Comparison of ENCODE assay signal across 14 cellular contexts in the genomic region with DNA sequence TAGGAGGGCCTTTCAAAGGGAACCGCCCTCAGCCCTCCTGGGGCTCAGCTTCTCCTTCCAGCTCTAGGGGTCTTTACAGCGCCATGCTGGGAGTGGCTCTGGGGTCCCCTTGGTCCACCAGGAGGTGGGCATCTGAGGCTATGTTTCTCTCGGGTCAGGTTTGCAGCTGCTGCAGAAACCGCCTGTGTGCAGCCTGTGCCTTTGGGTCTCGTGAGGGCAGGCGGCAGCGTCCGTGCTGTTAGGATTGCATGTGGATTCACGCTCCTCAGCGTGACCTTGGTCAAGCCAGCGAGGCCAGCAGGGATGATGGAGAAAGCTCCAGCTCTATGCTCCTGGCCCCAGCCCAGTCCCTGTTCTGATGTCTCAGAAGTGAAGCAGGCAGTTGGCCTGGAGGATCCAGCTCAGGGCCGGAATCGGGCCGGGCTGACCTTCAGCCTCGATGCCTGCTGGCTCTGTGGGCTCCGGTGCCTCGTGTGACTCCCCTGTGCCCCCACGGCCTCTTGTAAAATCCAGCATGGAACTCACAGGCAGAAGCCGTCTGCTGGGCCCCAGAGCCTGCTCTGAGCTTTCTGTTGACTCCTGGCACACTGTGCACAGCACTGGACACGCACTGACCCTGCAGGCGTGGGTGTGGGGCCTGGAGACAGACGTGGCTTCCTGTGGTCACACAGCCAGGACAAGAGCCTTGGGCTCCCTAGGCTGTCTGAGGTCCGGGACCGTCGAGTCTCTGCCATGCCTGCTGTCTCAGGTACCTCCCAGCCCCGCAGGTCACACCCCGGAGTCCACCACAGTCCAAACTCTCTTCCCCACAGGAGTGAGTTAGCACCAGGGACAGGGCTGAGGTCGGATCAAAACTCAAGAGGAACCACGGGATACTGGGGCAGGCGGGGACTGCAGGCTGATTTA. TPM values are rescaled to one million over a fixed set of nuclear protein-coding genes. Genes with fewer than 3 reads are reported as not detected.
DNase-seq lines count a peak whose midpoint lies in the region; ATAC-seq and TF ChIP-seq lines count a peak whose summit lies in the region.
"Had no signal": no experiment of that assay in that cellular context is flagged by ENCODE, and none has a peak within 500 bp of the region (broad histone marks: within the 10 kb centered on the region; RNA-seq: fewer than 3 reads in every experiment).

No MANE protein-coding gene starts in this region.

- H3K36me3 ChIP-seq in HEK293 (ENCODE audit: control insufficient read depth in 2 of 2, insufficient read depth in 1 of 2, low read length in 2 of 2) (no peaks in the 10 kb centered on the region), Panc1 (ENCODE audit: control insufficient read depth, insufficient read depth, low read length) (no peaks in the 10 kb centered on the region)
- H3K36me3 ChIP-seq: left lung had no signal

- no peak for DNase-seq in Panc1 (ENCODE audit: low read depth, low spot score)
- no peak for DNase-seq in left cardiac atrium
- DNase-seq in osteocyte (ENCODE audit: extremely low spot score, unreplicated experiment) = peak; percentile 81
- DNase-seq in H4 (ENCODE audit: low spot score) = no peak
- no peak for DNase-seq in dermis blood vessel endothelial cell
- DNase-seq in NCI-H446 (lab: John Stamatoyannopoulos, UW) = no peak
- DNase-seq: EL; foreskin melanocyte; left lung; stimulated activated CD4-positive, alpha-beta T cell treated with anti-CD3 and anti-CD28 coated beads, Interleukin-4, amount 100 ng/mL, for 24 hours; T-cell had no signal

- H3K4me1 ChIP-seq in HEK293 (ENCODE audit: control insufficient read depth, insufficient read depth, low read length) = peaks cover 9% of the 10 kb centered on the region; the same call in 1 of the 2 replicates
- H3K4me1 ChIP-seq in Panc1 (ENCODE audit: control insufficient read depth, insufficient read depth, low read length) = peaks cover 35% of the 10 kb centered on the region
- H3K4me1 ChIP-seq: left lung had no signal

- H3K36me3 Mint-ChIP-seq in osteocyte (ENCODE audit: unreplicated experiment) = peaks cover 2% of the 10 kb centered on the region
- H3K36me3 Mint-ChIP-seq: activated naive CD8-positive, alpha-beta T cell; T-cell had no signal

- no peak for ATAC-seq in Panc1
- ATAC-seq in left cardiac atrium = peak; percentile 47 to 51
- ATAC-seq: left lung, T-cell had no signal

- H3K4me3 Mint-ChIP-seq in osteocyte (ENCODE audit: unreplicated experiment) = no peak overlapping the region
- H3K4me3 Mint-ChIP-seq: activated naive CD8-positive, alpha-beta T cell; T-cell had no signal

- H3K4me3 ChIP-seq in HEK293 (ENCODE audit: low read depth, low read length) = no peak overlapping the region
- H3K4me3 ChIP-seq in Panc1 (ENCODE audit: low read depth in 2 of 2, low read length in 2 of 2) = no peak overlapping the region
- H3K4me3 ChIP-seq: left lung had no signal

- H3K27me3 Mint-ChIP-seq in osteocyte (ENCODE audit: unreplicated experiment) = peaks cover 72% of the 10 kb centered on the region

- peaks cover 18% of the 10 kb centered on the region for H3K9me3 Mint-ChIP-seq in osteocyte (ENCODE audit: unreplicated experiment)
- H3K9me3 Mint-ChIP-seq: T-cell had no signal

- H3K27ac Mint-ChIP-seq in osteocyte (ENCODE audit: unreplicated experiment) = no peak overlapping the region
- H3K27ac Mint-ChIP-seq: activated naive CD8-positive, alpha-beta T cell; T-cell had no signal

- H3K27me3 ChIP-seq in Panc1 (ENCODE audit: control insufficient read depth, insufficient read depth, low read length) = no peaks in the 10 kb centered on the region; the same call in 1 of the 2 replicates

- H3K9me3 ChIP-seq in HEK293 (ENCODE audit: control insufficient read depth, insufficient read depth, low read depth, low read length) (no peaks in the 10 kb centered on the region), Panc1 (ENCODE audit: control insufficient read depth, insufficient read depth, low read depth, low read length) (peaks cover 7% of the 10 kb centered on the region; the same call in 1 of the 2 replicates)

- peaks cover 11% of the 10 kb centered on the region for H3K4me1 Mint-ChIP-seq in osteocyte (ENCODE audit: unreplicated experiment)
- H3K4me1 Mint-ChIP-seq: T-cell had no signal

- POLR2A ChIA-PET in HEK293 (lab: Yijun Ruan, JAX) (no interaction called here), Panc1 (lab: Charles Lee) (no interaction called here)

- in situ Hi-C loops in Panc1 (cut with HindIII; ENCODE audit: low pct_unique_long_range_greater_than_20kb, low sequenced_read_pairs) = no loop called here

- CTCF ChIA-PET in HEK293 (lab: Yijun Ruan, JAX) = interaction anchor here (0.6 to 2.6 kb wide), 8 partner anchors 11 to 276 kb away, joined by 3 to 9 read pairs (median 4); no protein-coding TSS in a partner anchor
- CTCF ChIA-PET in Panc1 (lab: Charles Lee) = interaction anchor here (0.5 to 1.5 kb wide), 3 partner anchors 35 to 221 kb away, joined by 3 to 5 read pairs (median 4); no protein-coding TSS in a partner anchor

- intact Hi-C loops in Panc1 (cut with micrococcal nuclease; ENCODE audit: unreplicated experiment) = no loop called here
- intact Hi-C loops in left cardiac atrium (cut with DNase I) = no loop called here

- H3K27ac ChIP-seq in HEK293 (ENCODE audit: extremely low read depth, low read depth, low read length) = no peak overlapping the region
- peak overlapping the region; percentile 35; the same call in 1 of the 2 replicates for H3K27ac ChIP-seq in Panc1 (ENCODE audit: low read length)
- H3K27ac ChIP-seq: epithelial cell of prostate, left lung had no signal

- TF ChIP-seq CTCF in HEK293 (tag by site-specific recombination; IDR thresholded peaks at IDR 0.05) (no peak), Panc1 (IDR thresholded peaks at IDR 0.05) (no peak), osteocyte (IDR thresholded peaks at IDR 0.05) (no peak)

- no TSS peak for BruUV-seq in Panc1 (replicated peaks; lab: Mats Ljungman, UMichigan)

TF ChIP-seq in HEK293, 187 proteins besides CTCF, POLR2A, EP300 and RAD21 (continues in another document):
- TF ChIP-seq FEZF1 (tag by site-specific recombination; IDR thresholded peaks at IDR 0.05) = no peak
- TF ChIP-seq ZNF555 (tag by site-specific recombination; conservative IDR thresholded peaks at IDR 0.05) = no peak
- TF ChIP-seq ZNF843 (tag by site-specific recombination; IDR thresholded peaks at IDR 0.05) = no peak
- TF ChIP-seq, protein P1, sequence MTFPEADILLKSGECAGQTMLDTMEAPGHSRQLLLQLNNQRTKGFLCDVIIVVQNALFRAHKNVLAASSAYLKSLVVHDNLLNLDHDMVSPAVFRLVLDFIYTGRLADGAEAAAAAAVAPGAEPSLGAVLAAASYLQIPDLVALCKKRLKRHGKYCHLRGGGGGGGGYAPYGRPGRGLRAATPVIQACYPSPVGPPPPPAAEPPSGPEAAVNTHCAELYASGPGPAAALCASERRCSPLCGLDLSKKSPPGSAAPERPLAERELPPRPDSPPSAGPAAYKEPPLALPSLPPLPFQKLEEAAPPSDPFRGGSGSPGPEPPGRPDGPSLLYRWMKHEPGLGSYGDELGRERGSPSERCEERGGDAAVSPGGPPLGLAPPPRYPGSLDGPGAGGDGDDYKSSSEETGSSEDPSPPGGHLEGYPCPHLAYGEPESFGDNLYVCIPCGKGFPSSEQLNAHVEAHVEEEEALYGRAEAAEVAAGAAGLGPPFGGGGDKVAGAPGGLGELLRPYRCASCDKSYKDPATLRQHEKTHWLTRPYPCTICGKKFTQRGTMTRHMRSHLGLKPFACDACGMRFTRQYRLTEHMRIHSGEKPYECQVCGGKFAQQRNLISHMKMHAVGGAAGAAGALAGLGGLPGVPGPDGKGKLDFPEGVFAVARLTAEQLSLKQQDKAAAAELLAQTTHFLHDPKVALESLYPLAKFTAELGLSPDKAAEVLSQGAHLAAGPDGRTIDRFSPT (tag by site-specific recombination; IDR thresholded peaks at IDR 0.05) = no peak
- TF ChIP-seq ZNF112 (tag by site-specific recombination; IDR thresholded peaks at IDR 0.05) = no peak
- no peak for TF ChIP-seq SP2 (tag by site-specific recombination; IDR thresholded peaks at IDR 0.05)
- TF ChIP-seq, protein P2, sequence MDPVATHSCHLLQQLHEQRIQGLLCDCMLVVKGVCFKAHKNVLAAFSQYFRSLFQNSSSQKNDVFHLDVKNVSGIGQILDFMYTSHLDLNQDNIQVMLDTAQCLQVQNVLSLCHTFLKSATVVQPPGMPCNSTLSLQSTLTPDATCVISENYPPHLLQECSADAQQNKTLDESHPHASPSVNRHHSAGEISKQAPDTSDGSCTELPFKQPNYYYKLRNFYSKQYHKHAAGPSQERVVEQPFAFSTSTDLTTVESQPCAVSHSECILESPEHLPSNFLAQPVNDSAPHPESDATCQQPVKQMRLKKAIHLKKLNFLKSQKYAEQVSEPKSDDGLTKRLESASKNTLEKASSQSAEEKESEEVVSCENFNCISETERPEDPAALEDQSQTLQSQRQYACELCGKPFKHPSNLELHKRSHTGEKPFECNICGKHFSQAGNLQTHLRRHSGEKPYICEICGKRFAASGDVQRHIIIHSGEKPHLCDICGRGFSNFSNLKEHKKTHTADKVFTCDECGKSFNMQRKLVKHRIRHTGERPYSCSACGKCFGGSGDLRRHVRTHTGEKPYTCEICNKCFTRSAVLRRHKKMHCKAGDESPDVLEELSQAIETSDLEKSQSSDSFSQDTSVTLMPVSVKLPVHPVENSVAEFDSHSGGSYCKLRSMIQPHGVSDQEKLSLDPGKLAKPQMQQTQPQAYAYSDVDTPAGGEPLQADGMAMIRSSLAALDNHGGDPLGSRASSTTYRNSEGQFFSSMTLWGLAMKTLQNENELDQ (tag by site-specific recombination; IDR thresholded peaks at IDR 0.05; ENCODE audit: low read depth) = no peak
- TF ChIP-seq, protein P3, sequence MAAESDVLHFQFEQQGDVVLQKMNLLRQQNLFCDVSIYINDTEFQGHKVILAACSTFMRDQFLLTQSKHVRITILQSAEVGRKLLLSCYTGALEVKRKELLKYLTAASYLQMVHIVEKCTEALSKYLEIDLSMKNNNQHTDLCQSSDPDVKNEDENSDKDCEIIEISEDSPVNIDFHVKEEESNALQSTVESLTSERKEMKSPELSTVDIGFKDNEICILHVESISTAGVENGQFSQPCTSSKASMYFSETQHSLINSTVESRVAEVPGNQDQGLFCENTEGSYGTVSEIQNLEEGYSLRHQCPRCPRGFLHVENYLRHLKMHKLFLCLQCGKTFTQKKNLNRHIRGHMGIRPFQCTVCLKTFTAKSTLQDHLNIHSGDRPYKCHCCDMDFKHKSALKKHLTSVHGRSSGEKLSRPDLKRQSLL (tag by site-specific recombination; IDR thresholded peaks at IDR 0.05) = peak; percentile 42; the same call in 1 of the 2 replicates

RNA-seq across cellular contexts. Expression of a gene that starts 54.3 kb away (rescaled TPM):
- total RNA-seq in Panc1 (2021; ENCODE audit: unreplicated experiment) (45.9 TPM), left cardiac atrium (1 to 10 TPM in 1 of 2 donors, under 1 TPM in 1; 0.88 to 1.1 TPM), osteocyte (4.1 and 6.9 TPM in 2 replicates), dermis blood vessel endothelial cell (11.1 and 39.6 TPM in 2 replicates)
- polyA plus RNA-seq in Panc1 (2012; ENCODE audit: insufficient read length) = 22.9 TPM
- 52.1 and 54.2 TPM in 2 replicates for total RNA-seq in H4 (2014; rRNA removed; shearing (Covaris generic))

RNA-seq across cellular contexts. Expression of a gene that starts 54.4 kb away (rescaled TPM):
- 64.3 TPM for total RNA-seq in Panc1 (2021; ENCODE audit: unreplicated experiment)
- 61.7 TPM for polyA plus RNA-seq in Panc1 (2012; ENCODE audit: insufficient read length)
- 10 to 100 TPM; 26.8 to 39.3 TPM for total RNA-seq in left cardiac atrium
- total RNA-seq in osteocyte = 38.2 and 39.4 TPM in 2 replicates
- total RNA-seq in H4 (2014; rRNA removed; shearing (Covaris generic)) = 16.7 and 17.4 TPM in 2 replicates
- total RNA-seq in dermis blood vessel endothelial cell = 51.6 and 53.1 TPM in 2 replicates
